In genomic region chr3:194194051-194194756, GRCh38 we compare ENCODE assay signal across 16 cellular contexts. TPM values are rescaled to one million over a fixed set of nuclear protein-coding genes. Genes with fewer than 3 reads are reported as not detected.
DNase-seq lines count a peak whose midpoint lies in the region; ATAC-seq and TF ChIP-seq lines count a peak whose summit lies in the region.
"Had no signal": no experiment of that assay in that cellular context is flagged by ENCODE, and none has a peak within 500 bp of the region (broad histone marks: within the 10 kb centered on the region; RNA-seq: fewer than 3 reads in every experiment).

No MANE protein-coding gene starts in this region.

- H3K4me1 ChIP-seq in BLaER1 treated with 17β-estradiol and CSF1 and Interleukin-3, amounts not matched to agents 10 nM and 100 nM: peaks cover 6 to 34% (median 23%) of the 10 kb centered on the region in 10 experiments; a peak in 18 of 20 replicates
- peaks cover 6% of the 10 kb centered on the region for H3K4me1 ChIP-seq in hepatocyte (ENCODE audit: insufficient read depth)

- no peak for TF ChIP-seq CTCF in GM10266 (IDR thresholded peaks at IDR 0.05; ENCODE audit: control insufficient read depth, insufficient read depth, low read depth, missing control alignments)
- no peak for TF ChIP-seq CTCF in hepatocyte (IDR thresholded peaks at IDR 0.05; ENCODE audit: poor library complexity)

- intact Hi-C loops in left ventricle myocardium superior (cut with micrococcal nuclease): no loop called here

- H2AFZ ChIP-seq in hepatocyte: no peak overlapping the region
- H2AFZ ChIP-seq: PC-9 had no signal

- H4K20me1 ChIP-seq in BLaER1 treated with 17β-estradiol and CSF1 and Interleukin-3, amounts not matched to agents 10 nM and 100 nM: no peaks in the 10 kb centered on the region
- H4K20me1 ChIP-seq in hepatocyte (ENCODE audit: insufficient read depth, poor library complexity, severe bottlenecking): no peaks in the 10 kb centered on the region

- DNase-seq in GM10266 (ENCODE audit: extremely low spot score): peak; percentile 48
- DNase-seq in NOMO-1 treated with DMSO at 0.1 percent for 48 hours (lab: John Stamatoyannopoulos, UW; ENCODE audit: unreplicated experiment): peak; percentile 48
- DNase-seq in left ventricle myocardium superior: no peak
- DNase-seq in cortex of kidney (lab: John Stamatoyannopoulos, UW): no peak
- no peak for DNase-seq in hepatocyte (ENCODE audit: low spot score)
- DNase-seq in NCI-H510A treated with DMSO at 0.1 percent for 48 hours (lab: John Stamatoyannopoulos, UW): no peak
- DNase-seq in middle frontal gyrus (ENCODE audit: extremely low spot score, low spot score): no peak
- DNase-seq: aorta; EL; foreskin fibroblast; immature natural killer cell; NCI-H2107; PC-9; stimulated activated CD4-positive, alpha-beta T cell treated with anti-CD3 and anti-CD28 coated beads, Interleukin-4, amount 100 ng/mL, for 1 hour; stomach had no signal

- no peaks in the 10 kb centered on the region for H3K36me3 ChIP-seq in BLaER1 treated with 17β-estradiol and CSF1 and Interleukin-3, amounts not matched to agents 10 nM and 100 nM
- no peaks in the 10 kb centered on the region for H3K36me3 ChIP-seq in hepatocyte (replicated peaks; ENCODE audit: insufficient read depth, low read depth)
- H3K36me3 ChIP-seq: stomach had no signal

- ATAC-seq in left ventricle myocardium superior: peak; percentile 60

- no peak overlapping the region for H3K4me3 ChIP-seq in BLaER1 treated with 17β-estradiol and CSF1 and Interleukin-3, amounts not matched to agents 10 nM and 100 nM
- no peak overlapping the region for H3K4me3 ChIP-seq in hepatocyte
- H3K4me3 ChIP-seq: PC-9, stomach had no signal

- H3K9me2 ChIP-seq in hepatocyte (replicated peaks; ENCODE audit: insufficient read depth): no peaks in the 10 kb centered on the region

- peaks cover 0 to 20% (median 7%) of the 10 kb centered on the region in 11 experiments; a peak in 8 of 22 replicates for H3K9me3 ChIP-seq in BLaER1 treated with 17β-estradiol and CSF1 and Interleukin-3, amounts not matched to agents 10 nM and 100 nM (replicated peaks in 1 of 11)
- H3K9me3 ChIP-seq in hepatocyte (ENCODE audit: low read depth): no peaks in the 10 kb centered on the region
- H3K9me3 ChIP-seq: stomach had no signal

- no peak overlapping the region for H3K27ac ChIP-seq in BLaER1 treated with 17β-estradiol and CSF1 and Interleukin-3, amounts not matched to agents 10 nM and 100 nM
- no peak overlapping the region for H3K27ac ChIP-seq in hepatocyte
- H3K27ac ChIP-seq: PC-9, stomach had no signal

- H3K79me2 ChIP-seq in hepatocyte: no peaks in the 10 kb centered on the region

- H3K27me3 ChIP-seq in BLaER1 treated with 17β-estradiol and CSF1 and Interleukin-3, amounts not matched to agents 10 nM and 100 nM: peaks cover 0 to under 1% (median 0%) of the 10 kb centered on the region in 11 experiments; a peak in 1 of 22 replicates
- no peaks in the 10 kb centered on the region for H3K27me3 ChIP-seq in hepatocyte
- H3K27me3 ChIP-seq: stomach had no signal

- WGBS in hepatocyte (ENCODE audit: low lambda C conversion rate, missing lambda C conversion rate): 87% methylated on average over 9 of the region's 9 CpGs

- H3K4me2 ChIP-seq in BLaER1 treated with 17β-estradiol and CSF1 and Interleukin-3, amounts not matched to agents 10 nM and 100 nM: peak overlapping the region; percentile 11 to 61 (median 33); a peak in 19 of 22 replicates
- no peak overlapping the region for H3K4me2 ChIP-seq in hepatocyte
- H3K4me2 ChIP-seq: PC-9 had no signal

- H3K9ac ChIP-seq in BLaER1 treated with 17β-estradiol and CSF1 and Interleukin-3, amounts not matched to agents 10 nM and 100 nM: no peak overlapping the region

RNA-seq across cellular contexts. Expression of gene HES1, which starts 58.3 kb away (rescaled TPM):
- total RNA-seq in left ventricle myocardium superior (13.4 TPM), hepatocyte (132 and 136 TPM in 2 replicates)
- 131 and 142 TPM in 2 replicates for polyA plus RNA-seq in hepatocyte
- polyA plus RNA-seq: immature natural killer cell had no signal

Comparison
In these comparisons a context has a peak if more than half of its experiments do, and no peak if none do; other contexts are left out.
1. DNase-seq: peak in GM10266 (single experiment) and NOMO-1 treated with DMSO at 0.1 percent for 48 hours (single experiment); none in left ventricle myocardium superior (single experiment), cortex of kidney (single experiment), hepatocyte (single experiment), NCI-H510A treated with DMSO at 0.1 percent for 48 hours (single experiment) and middle frontal gyrus (single experiment).